ENCODE assay signal across 9 cellular contexts in genomic region chr11:31870609-31871309, GRCh38. TPM values are rescaled to one million over a fixed set of nuclear protein-coding genes. Genes with fewer than 3 reads are reported as not detected.
DNase-seq lines count a peak whose midpoint lies in the region; ATAC-seq lines count a peak whose summit lies in the region.
"Had no signal": no experiment of that assay in that cellular context is flagged by ENCODE, and none has a peak within 500 bp of the region (broad histone marks: within the 10 kb centered on the region; RNA-seq: fewer than 3 reads in every experiment).

No MANE protein-coding gene starts in this region.

- H3K4me1 Mint-ChIP-seq in activated T-helper 2 cell treated with anti-CD3 and anti-CD28 coated beads, Interferon-gamma antibody, Interleukin-2, Interleukin-4, amounts not matched to agents 10 μg/mL and 5 μg/mL and 100 μg/mL, durations not matched to agents 14 hours and 24 hours and 36 hours (ENCODE audit: low read depth): no peaks in the 10 kb centered on the region
- H3K4me1 Mint-ChIP-seq: naive thymus-derived CD4-positive, alpha-beta T cell had no signal

- H3K27me3 Mint-ChIP-seq in activated T-helper 2 cell treated with anti-CD3 and anti-CD28 coated beads, Interferon-gamma antibody, Interleukin-2, Interleukin-4, amounts not matched to agents 10 μg/mL and 5 μg/mL and 100 μg/mL, durations not matched to agents 14 hours and 24 hours and 36 hours (ENCODE audit: low read depth): peaks cover 3% of the 10 kb centered on the region

- H3K36me3 Mint-ChIP-seq in activated T-helper 2 cell treated with anti-CD3 and anti-CD28 coated beads, Interferon-gamma antibody, Interleukin-2, Interleukin-4, amounts not matched to agents 10 μg/mL and 5 μg/mL and 100 μg/mL, durations not matched to agents 14 hours and 24 hours and 36 hours (ENCODE audit: low read depth): no peaks in the 10 kb centered on the region
- H3K36me3 Mint-ChIP-seq: naive thymus-derived CD4-positive, alpha-beta T cell had no signal

- no peaks in the 10 kb centered on the region for H3K9me3 Mint-ChIP-seq in activated T-helper 2 cell treated with anti-CD3 and anti-CD28 coated beads, Interferon-gamma antibody, Interleukin-2, Interleukin-4, amounts not matched to agents 10 μg/mL and 5 μg/mL and 100 μg/mL, durations not matched to agents 14 hours and 24 hours and 36 hours
- H3K9me3 Mint-ChIP-seq: naive thymus-derived CD4-positive, alpha-beta T cell had no signal

- H3K27ac Mint-ChIP-seq in activated T-helper 2 cell treated with anti-CD3 and anti-CD28 coated beads, Interferon-gamma antibody, Interleukin-2, Interleukin-4, amounts not matched to agents 10 μg/mL and 5 μg/mL and 100 μg/mL, durations not matched to agents 14 hours and 24 hours and 36 hours: no peak overlapping the region
- H3K27ac Mint-ChIP-seq: naive thymus-derived CD4-positive, alpha-beta T cell had no signal

- ATAC-seq in GM21717 (IDR thresholded peaks at IDR 0.05; ENCODE audit: unreplicated experiment) (peak; percentile 59), HG03460 (IDR thresholded peaks at IDR 0.05; ENCODE audit: unreplicated experiment) (no peak)
- ATAC-seq: naive thymus-derived CD4-positive, alpha-beta T cell had no signal

- H3K4me3 Mint-ChIP-seq in activated T-helper 2 cell treated with anti-CD3 and anti-CD28 coated beads, Interferon-gamma antibody, Interleukin-2, Interleukin-4, amounts not matched to agents 10 μg/mL and 5 μg/mL and 100 μg/mL, durations not matched to agents 14 hours and 24 hours and 36 hours (ENCODE audit: low read depth): no peak overlapping the region
- H3K4me3 Mint-ChIP-seq: naive thymus-derived CD4-positive, alpha-beta T cell had no signal

- intact Hi-C loops in activated T-helper 2 cell treated with anti-CD3 and anti-CD28 coated beads, Interferon-gamma antibody, Interleukin-2, Interleukin-4, amounts not matched to agents 10 μg/mL and 5 μg/mL and 100 μg/mL, durations not matched to agents 14 hours and 24 hours and 36 hours (cut with micrococcal nuclease): no loop called here

- DNase-seq in COLO829 (ENCODE audit: low spot score): peak; percentile 51
- peak; percentile 43 for DNase-seq in NCI-H460 (ENCODE audit: extremely low read depth, low read depth)
- peak; percentile 23 for DNase-seq in amniotic stem cell (lab: John Stamatoyannopoulos, UW)
- peak; percentile 71 for DNase-seq in iPS DF 19.7 (ENCODE audit: low read depth, low spot score)
- peak; percentile 1 for DNase-seq in stimulated activated CD8-positive, alpha-beta memory T cell treated with anti-CD3 and anti-CD28 coated beads, Interleukin-12 subunit alpha, Interleukin-12 subunit beta, amount 100 ng/mL, for 1 hour (ENCODE audit: low read depth)
- DNase-seq in activated T-helper 2 cell treated with anti-CD3 and anti-CD28 coated beads, Interferon-gamma antibody, Interleukin-2, Interleukin-4, amounts not matched to agents 10 μg/mL and 5 μg/mL and 100 μg/mL, durations not matched to agents 14 hours and 24 hours and 36 hours (ENCODE audit: low spot score): no peak

RNA-seq across cellular contexts. Expression of gene PAX6, which starts 59.6 kb away (rescaled TPM):
- total RNA-seq in NCI-H460 (2014; rRNA removed; shearing (Covaris generic)): 11.7 and 13.5 TPM in 2 replicates
- polyA plus RNA-seq in NCI-H460 (2014; cell fraction: nucleus; rRNA removed): 14.5 and 19.4 TPM in 2 replicates
- total RNA-seq in activated T-helper 2 cell treated with anti-CD3 and anti-CD28 coated beads, Interferon-gamma antibody, Interleukin-2, Interleukin-4, amounts not matched to agents 10 μg/mL and 5 μg/mL and 100 μg/mL, durations not matched to agents 14 hours and 24 hours and 36 hours: not detected in 2 replicates
- total RNA-seq: naive thymus-derived CD4-positive, alpha-beta T cell had no signal
- polyA plus RNA-seq: naive thymus-derived CD4-positive, alpha-beta T cell had no signal

Comparison
In these comparisons a context has a peak if more than half of its experiments do, and no peak if none do; other contexts are left out.
1. RNA of gene PAX6, which starts 59.6 kb away (total RNA-seq): 11.7 to 13.5 TPM in NCI-H460; not detected in activated T-helper 2 cell treated with anti-CD3 and anti-CD28 coated beads, Interferon-gamma antibody, Interleukin-2, Interleukin-4, amounts not matched to agents 10 μg/mL and 5 μg/mL and 100 μg/mL, durations not matched to agents 14 hours and 24 hours and 36 hours; every median in the first group is over 10 times any median in the second.